10 cellular contexts compared by ENCODE assay signal in genomic region chr3:63364495-63364894, GRCh38.
A peak's percentile ranks its signal among the peaks of the same experiment; 100 is the strongest.
DNase-seq lines count a peak whose midpoint lies in the region; FAIRE-seq and TF ChIP-seq lines count a peak whose summit lies in the region.
"Had no signal": no experiment of that assay in that cellular context is flagged by ENCODE, and none has a peak within 500 bp of the region (broad histone marks: within the 10 kb centered on the region; RNA-seq: fewer than 3 reads in every experiment).

No MANE protein-coding gene starts in this region.

- in situ Hi-C loops in Caki2 (cut with HindIII; ENCODE audit: low pct_unique_long_range_greater_than_20kb, low sequenced_read_pairs): no loop called here

- FAIRE-seq in bronchial epithelial cell (lab: Jason Lieb, UNC): no peak

- H3K27me3 ChIP-seq in bronchial epithelial cell (ENCODE audit: control insufficient read depth, insufficient read depth, low read length): no peaks in the 10 kb centered on the region

- no peak for TF ChIP-seq CTCF in bronchial epithelial cell (IDR thresholded peaks at IDR 0.05; ENCODE audit: insufficient read depth, low read length, severe bottlenecking)

- no peaks in the 10 kb centered on the region for H3K36me3 ChIP-seq in bronchial epithelial cell (ENCODE audit: control insufficient read depth, insufficient read depth, low read length)
- H3K36me3 ChIP-seq: HAP-1 had no signal

- no peak overlapping the region for H3K4me3 ChIP-seq in bronchial epithelial cell (ENCODE audit: low read depth, low read length)
- H3K4me3 ChIP-seq: HAP-1 had no signal

- peak; percentile 32 for DNase-seq in Caki2 (ENCODE audit: low read depth)
- peak; percentile 48 for DNase-seq in M059J (ENCODE audit: low read depth)
- DNase-seq in bronchial epithelial cell (ENCODE audit: low read depth): peak; percentile 60
- peak; percentile 58 for DNase-seq in left kidney (ENCODE audit: low read depth, low spot score)
- no peak for DNase-seq in GF-D8 (lab: John Stamatoyannopoulos, UW)
- no peak for DNase-seq in amygdala (lab: John Stamatoyannopoulos, UW)
- DNase-seq in NCI-H1436 treated with DMSO at 0.1 percent for 48 hours (lab: John Stamatoyannopoulos, UW): no peak
- DNase-seq in ureter (ENCODE audit: low spot score): no peak
- DNase-seq: islet precursor cell had no signal

Comparison
In these comparisons a context has a peak if more than half of its experiments do, and no peak if none do; other contexts are left out.
1. DNase-seq: peak in Caki2 (single experiment), M059J (single experiment), bronchial epithelial cell (single experiment) and left kidney (single experiment); none in GF-D8 (single experiment), amygdala (0 of 56), NCI-H1436 treated with DMSO at 0.1 percent for 48 hours (single experiment) and ureter (single experiment).